ENCODE assay signal across 8 cellular contexts in genomic region chr2:181077128-181077709, GRCh38.
DNase-seq lines count a peak whose midpoint lies in the region; ATAC-seq and TF ChIP-seq lines count a peak whose summit lies in the region.

No MANE protein-coding gene starts in this region.

- no peaks in the 10 kb centered on the region for H3K9me3 ChIP-seq in liver (ENCODE audit: control insufficient read depth in 4 of 4, low read length in 3 of 4)

- no peak for DNase-seq in activated CD4-positive, CD25-positive, alpha-beta regulatory T cell treated with anti-CD3 and anti-CD28 coated beads, Interleukin-2, amount 50 U/mL, for 72 hours
- peak; percentile 22 for DNase-seq in NCI-H82 treated with DMSO at 0.1 percent for 48 hours (lab: John Stamatoyannopoulos, UW; ENCODE audit: unreplicated experiment)
- peak; percentile 70 to 75 for DNase-seq in cardiac fibroblast (ENCODE audit: low read depth in 2 of 2)
- DNase-seq in GOT3 (lab: John Stamatoyannopoulos, UW) = no peak

- 57% methylated on average over 4 of the region's 4 CpGs for WGBS in liver

- no peak overlapping the region for H3K27ac ChIP-seq in liver (ENCODE audit: low read depth in 1 of 2, low read length in 2 of 2)

- TF ChIP-seq CTCF in cardiac fibroblast (IDR thresholded peaks at IDR 0.05; ENCODE audit: low read depth, low read length) (peak; percentile 61), liver (IDR thresholded peaks at IDR 0.05; ENCODE audit: low read depth, low read length, missing input control) (peak; percentile 66)

- no peak overlapping the region for H3K9ac ChIP-seq in liver (ENCODE audit: low read depth in 1 of 2, low read length in 2 of 2)

- H3K27me3 ChIP-seq in liver (ENCODE audit: control insufficient read depth in 4 of 4, insufficient read depth in 4 of 4, low read length in 3 of 4) = no peaks in the 10 kb centered on the region

- TF ChIP-seq RAD21 in liver (IDR thresholded peaks at IDR 0.05) = peak; percentile 80 to 84

- ATAC-seq in activated CD4-positive, CD25-positive, alpha-beta regulatory T cell treated with anti-CD3 and anti-CD28 coated beads, Interleukin-2, amount 50 U/mL, for 24 hours = peak; percentile 61 to 66
- ATAC-seq in GM19452 (IDR thresholded peaks at IDR 0.05; ENCODE audit: unreplicated experiment) (peak; percentile 79), HG03432 (IDR thresholded peaks at IDR 0.05; ENCODE audit: unreplicated experiment) (peak; percentile 91)

- H3K4me3 ChIP-seq in cardiac fibroblast (replicated peaks in 1 of 2; ENCODE audit: low read depth in 2 of 2, low read length in 2 of 2) (no peak overlapping the region), liver (ENCODE audit: low read depth in 1 of 3, low read length in 3 of 3) (no peak overlapping the region)

- H3K36me3 ChIP-seq in liver (ENCODE audit: control insufficient read depth in 4 of 4, insufficient read depth in 3 of 4, low read depth in 1 of 4, low read length in 3 of 4) = no peaks in the 10 kb centered on the region

- H3K4me1 ChIP-seq in liver (ENCODE audit: control insufficient read depth in 4 of 4, insufficient read depth in 4 of 4, low read length in 3 of 4) = no peaks in the 10 kb centered on the region

TF ChIP-seq in liver, 16 proteins besides CTCF, POLR2A, EP300 and RAD21:
- TF ChIP-seq RXRA (IDR thresholded peaks at IDR 0.05) (no peak), ZBTB33 (IDR thresholded peaks at IDR 0.05) (no peak), SP1 (IDR thresholded peaks at IDR 0.05) (no peak), HNF4A (conservative IDR thresholded peaks at IDR 0.05) (no peak), GABPA (IDR thresholded peaks at IDR 0.05 in 1 of 2, conservative IDR thresholded peaks at IDR 0.05 in 1 of 2) (no peak), REST (IDR thresholded peaks at IDR 0.05) (no peak), HNF4G (IDR thresholded peaks at IDR 0.05) (no peak)
TF ChIP-seq in liver: peak in this region for 0.

Comparison
In these comparisons a context has a peak if more than half of its experiments do, and no peak if none do; other contexts are left out.
1. DNase-seq: peak in NCI-H82 treated with DMSO at 0.1 percent for 48 hours (single experiment) and cardiac fibroblast (2 of 2); none in activated CD4-positive, CD25-positive, alpha-beta regulatory T cell treated with anti-CD3 and anti-CD28 coated beads, Interleukin-2, amount 50 U/mL, for 72 hours (single experiment) and GOT3 (single experiment).
2. Peak in every context shown above with its lines, with median percentiles within 50 percentile points of each other: ATAC-seq.